In genomic region chr4:24497221-24497620, GRCh38 we compare ENCODE assay signal across 23 cellular contexts.
"Had no signal": no experiment of that assay in that cellular context is flagged by ENCODE, and none has a peak within 500 bp of the region (broad histone marks: within the 10 kb centered on the region; RNA-seq: fewer than 3 reads in every experiment).

No MANE protein-coding gene starts in this region.

- ATAC-seq: left colon; left lung; lower lobe of right lung; naive thymus-derived CD8-positive, alpha-beta T cell; pancreas; right cardiac atrium; sciatic nerve; stimulated activated effector memory CD8-positive, alpha-beta T cell treated with anti-CD3 and anti-CD28 coated beads, Interleukin-12 subunit alpha, Interleukin-12 subunit beta, amount 100 ng/mL, for 72 hours had no signal

- H3K27ac ChIP-seq: left lung, lower lobe of right lung, pancreas, prostate gland, spleen, tibial nerve, uterus had no signal

- DNase-seq: immature natural killer cell; kidney; left colon; left lung; lower lobe of right lung; mammary epithelial cell; mesenchymal stem cell; naive thymus-derived CD8-positive, alpha-beta T cell; nucleus accumbens; pancreas; posterior cingulate gyrus; retina; right cardiac atrium; small intestine; spleen; stimulated activated CD4-positive, alpha-beta T cell treated with anti-CD3 and anti-CD28 coated beads, Interleukin-4, amount 100 ng/mL, for 24 hours; stimulated activated naive CD4-positive, alpha-beta T cell; substantia nigra; uterus had no signal
